8 cellular contexts compared by ENCODE assay signal in genomic region chr10:101817542-101818118, GRCh38. TPM values are rescaled to one million over a fixed set of nuclear protein-coding genes. Genes with fewer than 3 reads are reported as not detected.
DNase-seq lines count a peak whose midpoint lies in the region; ATAC-seq, FAIRE-seq and TF ChIP-seq lines count a peak whose summit lies in the region.

No MANE protein-coding gene starts in this region.

- H4K20me1 ChIP-seq in KMS-11 (ENCODE audit: insufficient read depth): peaks cover 40% of the 10 kb centered on the region

- 0 out of 2 replicates have a peak overlapping the region, but pooled peaks have one; percentile 0 for H2AFZ ChIP-seq in KMS-11 (ENCODE audit: low read depth)

- POLR2A ChIA-PET in AG04449 (lab: Yijun Ruan, JAX): interaction anchor here (1.1 to 1.3 kb wide), 4 partner anchors 10 to 62 kb away, joined by 3 to 7 read pairs (median 6); no protein-coding TSS in a partner anchor
- POLR2A ChIA-PET in WTC11 (lab: Charles Lee): interaction anchor here (0.5 to 3.2 kb wide), 22 partner anchors 11 to 1178 kb away, joined by 3 to 34 read pairs (median 5); partner anchors contain the start of genes DPCD, KCNIP2, NPM3 and POLL

- WGBS in thymus: under 1% methylated on average over 41 of the region's 41 CpGs

- DNase-seq in AG04449 (ENCODE audit: low read depth, low spot score): peak; percentile 82
- DNase-seq in WTC11 (ENCODE audit: low spot score): no peak
- DNase-seq in epithelial cell of esophagus (ENCODE audit: low read depth): peak; percentile 97
- DNase-seq in midbrain (lab: John Stamatoyannopoulos, UW): peak; percentile 58
- DNase-seq in D721Med (ENCODE audit: insufficient read length, low spot score): no peak

- no peaks in the 10 kb centered on the region for H3K9me3 ChIP-seq in thymus (ENCODE audit: control insufficient read depth)

- peak overlapping the region; percentile 91 for H3K9ac ChIP-seq in KMS-11

- H3K79me2 ChIP-seq in KMS-11 (ENCODE audit: insufficient read depth, low read depth): peaks cover 61% of the 10 kb centered on the region

- peak overlapping the region; percentile 91 for H3K4me2 ChIP-seq in KMS-11

- TF ChIP-seq CTCF in AG04449 (IDR thresholded peaks at IDR 0.05; ENCODE audit: insufficient read depth, low read length, missing control alignments): no peak
- no peak for TF ChIP-seq CTCF in GM12875 (IDR thresholded peaks at IDR 0.05; ENCODE audit: borderline replicate concordance, insufficient read depth, low read depth, low read length)
- no peak for TF ChIP-seq CTCF in KMS-11 (conservative IDR thresholded peaks at IDR 0.05; ENCODE audit: low read depth, low read length)
- no peak for TF ChIP-seq CTCF in WTC11 (IDR thresholded peaks at IDR 0.05)
- no peak for TF ChIP-seq CTCF in epithelial cell of esophagus (IDR thresholded peaks at IDR 0.05; ENCODE audit: insufficient read depth, low read depth, low read length, missing control alignments)
- no peak for TF ChIP-seq CTCF in D721Med (IDR thresholded peaks at IDR 0.05; ENCODE audit: insufficient read depth, missing control alignments)

- H3K36me3 ChIP-seq in KMS-11 (ENCODE audit: insufficient read depth): peaks cover 3% of the 10 kb centered on the region; the same call in 1 of the 2 replicates
- peaks cover 11% of the 10 kb centered on the region for H3K36me3 ChIP-seq in thymus (ENCODE audit: control insufficient read depth, insufficient read depth)

- H3K27ac ChIP-seq in KMS-11 (peak overlapping the region; percentile 80), thymus (ENCODE audit: low read depth) (peak overlapping the region; percentile 96)

- ATAC-seq in WTC11: no peak; the same call in 1 of the 2 replicates

- H3K4me3 ChIP-seq in AG04449 (ENCODE audit: low read depth, low read length) (peak overlapping the region; percentile 99), GM12875 (ENCODE audit: low read depth, low read length) (peak overlapping the region; percentile 96), KMS-11 (IDR thresholded peaks at IDR 0.05; ENCODE audit: insufficient read depth, low read depth, low read length) (no peak overlapping the region), epithelial cell of esophagus (ENCODE audit: low read length) (peak overlapping the region; percentile 95), thymus (ENCODE audit: low read length) (peak overlapping the region; percentile 100)

- H3K4me1 ChIP-seq in KMS-11 (ENCODE audit: low read depth, poor library complexity, severe bottlenecking) (peaks cover 35% of the 10 kb centered on the region), thymus (ENCODE audit: control insufficient read depth, insufficient read depth, low read length) (peaks cover 24% of the 10 kb centered on the region)

- H3K27ac Mint-ChIP-seq in WTC11: peak overlapping the region; percentile 98

- H3K4me1 Mint-ChIP-seq in WTC11: peaks cover 32% of the 10 kb centered on the region

- H3K27me3 ChIP-seq in KMS-11 (ENCODE audit: insufficient read depth, low read depth) (no peaks in the 10 kb centered on the region), thymus (ENCODE audit: control insufficient read depth, insufficient read depth) (no peaks in the 10 kb centered on the region)

- FAIRE-seq in D721Med (lab: Jason Lieb, UNC): no peak

- CTCF ChIA-PET in AG04449 (lab: Yijun Ruan, JAX) (interaction anchor here (0.7 to 2.4 kb wide), 6 partner anchors 18 to 193 kb away, joined by 3 to 12 read pairs (median 5); no protein-coding TSS in a partner anchor), WTC11 (lab: Charles Lee) (interaction anchor here (0.7 to 8.4 kb wide), 15 partner anchors 11 to 516 kb away, joined by 3 to 89 read pairs (median 9); partner anchors contain the start of genes KCNIP2 and NPM3)

- H3K36me3 Mint-ChIP-seq in WTC11: peaks cover 9% of the 10 kb centered on the region

- H3K9me3 Mint-ChIP-seq in WTC11: no peaks in the 10 kb centered on the region

- H3K4me3 Mint-ChIP-seq in WTC11: peak overlapping the region; percentile 88

- H3K27me3 Mint-ChIP-seq in WTC11 (ENCODE audit: low read depth): no peaks in the 10 kb centered on the region

TF ChIP-seq in WTC11, 78 proteins besides CTCF, POLR2A, EP300 and RAD21 (continues in another document):
- TF ChIP-seq SP1 (CRISPR knock-in tag; conservative IDR thresholded peaks at IDR 0.05): no peak
- TF ChIP-seq ESRRA (CRISPR knock-in tag; IDR thresholded peaks at IDR 0.05; ENCODE audit: borderline replicate concordance): no peak
- no peak for TF ChIP-seq ZNF423 (CRISPR knock-in tag; IDR thresholded peaks at IDR 0.05)
- no peak for TF ChIP-seq NR2C2 (CRISPR knock-in tag; IDR thresholded peaks at IDR 0.05)
- no peak for TF ChIP-seq STAT6 (CRISPR knock-in tag; conservative IDR thresholded peaks at IDR 0.05; ENCODE audit: low read depth)
- TF ChIP-seq ZNF396 (CRISPR knock-in tag; IDR thresholded peaks at IDR 0.05; ENCODE audit: borderline replicate concordance): no peak
- no peak for TF ChIP-seq ATF3 (CRISPR knock-in tag; conservative IDR thresholded peaks at IDR 0.05)
- 0 out of 2 replicates have a peak, but pooled peaks have one; percentile 3 for TF ChIP-seq E2F5 (CRISPR knock-in tag; IDR thresholded peaks at IDR 0.05)
- 0 out of 2 replicates have a peak, but pooled peaks have one; percentile 7 for TF ChIP-seq ZNF317 (CRISPR knock-in tag; IDR thresholded peaks at IDR 0.05; ENCODE audit: borderline replicate concordance, low read depth)
- 0 out of 2 replicates have a peak, but pooled peaks have one; percentile 64 for TF ChIP-seq EMX1 (CRISPR knock-in tag; IDR thresholded peaks at IDR 0.05)
- 0 out of 2 replicates have a peak, but pooled peaks have one; percentile 18 for TF ChIP-seq E2F1 (CRISPR knock-in tag; IDR thresholded peaks at IDR 0.05)
- no peak for TF ChIP-seq PREB (CRISPR knock-in tag; IDR thresholded peaks at IDR 0.05; ENCODE audit: borderline replicate concordance)
- no peak for TF ChIP-seq ATF1 (CRISPR knock-in tag; IDR thresholded peaks at IDR 0.05)
- TF ChIP-seq ZNF416 (CRISPR knock-in tag; IDR thresholded peaks at IDR 0.05): 0 out of 2 replicates have a peak, but pooled peaks have one; percentile 34
- no peak for TF ChIP-seq TEAD4 (CRISPR knock-in tag; IDR thresholded peaks at IDR 0.05)
- TF ChIP-seq NR3C1 (CRISPR knock-in tag; conservative IDR thresholded peaks at IDR 0.05; ENCODE audit: low read depth): no peak

RNA-seq across cellular contexts. Expression of gene OGA, which starts 0.6 kb away (rescaled TPM):
- 110 to 111 TPM (median 110 TPM) in 3 replicates for total RNA-seq in WTC11 (2021)
- polyA plus RNA-seq in thymus: 154 TPM

RNA-seq across cellular contexts. Expression of gene KCNIP2, which starts 26.0 kb away (rescaled TPM):
- 4.5 to 5.4 TPM (median 5.2 TPM) in 3 replicates for total RNA-seq in WTC11 (2021)
- 1.3 TPM for polyA plus RNA-seq in thymus

RNA-seq across cellular contexts. Expression of gene NPM3, which starts 34.4 kb away (rescaled TPM):
- total RNA-seq in WTC11 (2021): 223 to 260 TPM (median 229 TPM) in 3 replicates
- polyA plus RNA-seq in thymus: 30.6 TPM

RNA-seq across cellular contexts. Expression of gene FGF8, which starts 41.7 kb away (rescaled TPM):
- total RNA-seq in WTC11 (2021): 14.0 to 28.9 TPM (median 16.4 TPM) in 3 replicates
- polyA plus RNA-seq in thymus: not detected

Comparison
In these comparisons a context has a peak if more than half of its experiments do, and no peak if none do; other contexts are left out.
1. DNase-seq: peak in AG04449 (single experiment), epithelial cell of esophagus (single experiment) and midbrain (single experiment); none in WTC11 (single experiment) and D721Med (single experiment).